Comparison of ENCODE assay signal across 22 cellular contexts in the genomic region with DNA sequence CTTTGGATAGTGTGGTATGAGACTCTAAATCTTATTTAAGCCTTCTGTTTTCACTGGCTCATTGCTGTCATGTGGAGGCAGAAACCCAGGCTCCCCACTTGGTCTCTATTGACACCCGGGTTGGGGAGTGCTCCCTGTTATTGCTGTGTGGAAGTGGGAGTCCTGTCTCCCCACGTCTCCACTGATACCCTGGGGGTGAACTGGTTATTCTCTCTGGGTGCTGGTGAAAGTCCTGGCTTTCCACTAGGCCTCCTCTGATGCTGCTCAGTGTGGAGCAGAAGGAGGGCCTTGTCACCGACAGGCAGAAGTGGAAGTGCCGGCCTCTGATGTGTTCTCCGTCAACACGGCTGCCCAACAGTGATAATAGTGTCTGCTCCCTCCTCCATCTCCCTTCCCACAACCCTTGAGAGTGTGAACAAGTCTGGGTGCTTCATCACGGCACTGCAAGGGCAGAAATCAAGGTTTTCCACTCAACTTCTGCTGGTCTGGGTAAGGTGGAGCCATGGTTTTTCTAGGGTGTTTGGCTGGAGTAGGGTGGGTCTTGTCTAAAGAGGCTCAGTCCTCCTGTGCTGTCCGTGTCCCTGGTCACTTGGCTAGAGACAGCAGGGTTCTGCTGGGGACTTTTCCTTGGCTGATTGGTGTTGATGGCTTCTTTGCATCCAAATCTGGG.
DNase-seq lines count a peak whose midpoint lies in the region; ATAC-seq and TF ChIP-seq lines count a peak whose summit lies in the region.
"Had no signal": no experiment of that assay in that cellular context is flagged by ENCODE, and none has a peak within 500 bp of the region (broad histone marks: within the 10 kb centered on the region; RNA-seq: fewer than 3 reads in every experiment).

No MANE protein-coding gene starts in this region.

- peaks cover 30% of the 10 kb centered on the region for H3K27me3 Mint-ChIP-seq in activated CD4-positive, alpha-beta T cell treated with anti-CD3 and anti-CD28 coated beads, Interleukin-2, amount 10 ng/mL, durations not matched to agents 7 days and 5 days

- CTCF ChIA-PET in activated CD4-positive, alpha-beta T cell treated with anti-CD3 and anti-CD28 coated beads, Interleukin-2, amount 10 ng/mL, durations not matched to agents 7 days and 5 days (lab: Charles Lee) = no interaction called here

- H2AFZ ChIP-seq in DND-41 (ENCODE audit: low read depth, low read length) = no peak overlapping the region

- no peaks in the 10 kb centered on the region for H3K36me3 Mint-ChIP-seq in activated CD4-positive, alpha-beta T cell treated with anti-CD3 and anti-CD28 coated beads, Interleukin-2, amount 10 ng/mL, durations not matched to agents 7 days and 5 days (ENCODE audit: low read depth)
- H3K36me3 Mint-ChIP-seq: CD14-positive monocyte had no signal

- H3K79me2 ChIP-seq in DND-41 (ENCODE audit: insufficient read depth, low read length) = peaks cover 3% of the 10 kb centered on the region; the same call in 1 of the 2 replicates

- POLR2A ChIA-PET in activated CD4-positive, alpha-beta T cell treated with anti-CD3 and anti-CD28 coated beads, Interleukin-2, amount 10 ng/mL, durations not matched to agents 7 days and 5 days (lab: Charles Lee) = no interaction called here

- H3K9me3 ChIP-seq in DND-41 (ENCODE audit: insufficient read depth, low read length, severe bottlenecking) = no peaks in the 10 kb centered on the region
- H3K9me3 ChIP-seq: MG63 had no signal

- no peaks in the 10 kb centered on the region for H4K20me1 ChIP-seq in DND-41 (ENCODE audit: insufficient read depth, low read length)

- H3K27ac Mint-ChIP-seq in activated CD4-positive, alpha-beta T cell treated with anti-CD3 and anti-CD28 coated beads, Interleukin-2, amount 10 ng/mL, durations not matched to agents 7 days and 5 days = peak overlapping the region; percentile 31
- H3K27ac Mint-ChIP-seq: CD14-positive monocyte, H9 had no signal

- no peaks in the 10 kb centered on the region for H3K27me3 ChIP-seq in DND-41 (ENCODE audit: insufficient read depth, low read length, poor library complexity)

- no peak for ATAC-seq in DND-41 (ENCODE audit: insufficient read depth, low read depth)
- ATAC-seq in GM21447 (IDR thresholded peaks at IDR 0.05; ENCODE audit: unreplicated experiment) = no peak
- ATAC-seq: Panc1 had no signal

- peaks cover 7% of the 10 kb centered on the region for H3K9me3 Mint-ChIP-seq in activated CD4-positive, alpha-beta T cell treated with anti-CD3 and anti-CD28 coated beads, Interleukin-2, amount 10 ng/mL, durations not matched to agents 7 days and 5 days
- H3K9me3 Mint-ChIP-seq: H9 had no signal

- H3K4me1 ChIP-seq in DND-41 (ENCODE audit: insufficient read depth, low read length) = peaks cover 76% of the 10 kb centered on the region

- DNase-seq in activated CD4-positive, alpha-beta T cell treated with anti-CD3 and anti-CD28 coated beads, Interleukin-2, amount 10 ng/mL, durations not matched to agents 7 days and 5 days = no peak
- no peak for DNase-seq in activated CD4-positive, alpha-beta T cell treated with anti-CD3 and anti-CD28 coated beads for 48 hours
- DNase-seq in DND-41 (peak; percentile 4), islet precursor cell (peak; percentile 39), NCI-H1930 (lab: John Stamatoyannopoulos, UW) (no peak), GM19240 (ENCODE audit: insufficient read length, low spot score) (no peak)
- peak; percentile 5 for DNase-seq in stimulated activated CD8-positive, alpha-beta memory T cell treated with anti-CD3 and anti-CD28 coated beads, Interleukin-4, amount 100 ng/mL, for 48 hours
- DNase-seq: 8988T, DMS79 treated with DMSO at 0.1 percent for 48 hours, H9, IMR-90, Karpas-422, MG63, NCI-H1048, NCI-H1436, NCI-H2029, NCI-H2171 treated with DMSO at 0.1 percent for 48 hours, NCI-H446, NCI-H69 had no signal

- no peak overlapping the region for H3K4me3 Mint-ChIP-seq in activated CD4-positive, alpha-beta T cell treated with anti-CD3 and anti-CD28 coated beads, Interleukin-2, amount 10 ng/mL, durations not matched to agents 7 days and 5 days
- H3K4me3 Mint-ChIP-seq: CD14-positive monocyte, H9 had no signal

- no peaks in the 10 kb centered on the region for H3K36me3 ChIP-seq in DND-41 (ENCODE audit: insufficient read depth, low read length)
- H3K36me3 ChIP-seq: MG63 had no signal

- H3K4me3 ChIP-seq in DND-41 (ENCODE audit: low read depth in 1 of 2, low read length in 2 of 2) = no peak overlapping the region
- H3K4me3 ChIP-seq: MG63 had no signal

- H3K9ac ChIP-seq in DND-41 (ENCODE audit: low read depth, low read length) = no peak overlapping the region

- H3K4me2 ChIP-seq in DND-41 (ENCODE audit: insufficient read depth, low read length) = no peak overlapping the region

- peaks cover 20% of the 10 kb centered on the region for H3K4me1 Mint-ChIP-seq in activated CD4-positive, alpha-beta T cell treated with anti-CD3 and anti-CD28 coated beads, Interleukin-2, amount 10 ng/mL, durations not matched to agents 7 days and 5 days
- H3K4me1 Mint-ChIP-seq: CD14-positive monocyte had no signal

- no peak for TF ChIP-seq CTCF in DND-41 (IDR thresholded peaks at IDR 0.05; ENCODE audit: borderline replicate concordance, extremely low read depth, low read length, poor library complexity, severe bottlenecking)

- peak overlapping the region; percentile 67 for H3K27ac ChIP-seq in DND-41 (ENCODE audit: low read length)

Comparison
In these comparisons a context has a peak if more than half of its experiments do, and no peak if none do; other contexts are left out.
1. DNase-seq: peak in DND-41 (single experiment), islet precursor cell (single experiment) and stimulated activated CD8-positive, alpha-beta memory T cell treated with anti-CD3 and anti-CD28 coated beads, Interleukin-4, amount 100 ng/mL, for 48 hours (single experiment); none in activated CD4-positive, alpha-beta T cell treated with anti-CD3 and anti-CD28 coated beads, Interleukin-2, amount 10 ng/mL, durations not matched to agents 7 days and 5 days (single experiment), activated CD4-positive, alpha-beta T cell treated with anti-CD3 and anti-CD28 coated beads for 48 hours (single experiment), NCI-H1930 (0 of 2) and GM19240 (single experiment).